ENCODE assay signal across 20 cellular contexts in the genomic region with DNA sequence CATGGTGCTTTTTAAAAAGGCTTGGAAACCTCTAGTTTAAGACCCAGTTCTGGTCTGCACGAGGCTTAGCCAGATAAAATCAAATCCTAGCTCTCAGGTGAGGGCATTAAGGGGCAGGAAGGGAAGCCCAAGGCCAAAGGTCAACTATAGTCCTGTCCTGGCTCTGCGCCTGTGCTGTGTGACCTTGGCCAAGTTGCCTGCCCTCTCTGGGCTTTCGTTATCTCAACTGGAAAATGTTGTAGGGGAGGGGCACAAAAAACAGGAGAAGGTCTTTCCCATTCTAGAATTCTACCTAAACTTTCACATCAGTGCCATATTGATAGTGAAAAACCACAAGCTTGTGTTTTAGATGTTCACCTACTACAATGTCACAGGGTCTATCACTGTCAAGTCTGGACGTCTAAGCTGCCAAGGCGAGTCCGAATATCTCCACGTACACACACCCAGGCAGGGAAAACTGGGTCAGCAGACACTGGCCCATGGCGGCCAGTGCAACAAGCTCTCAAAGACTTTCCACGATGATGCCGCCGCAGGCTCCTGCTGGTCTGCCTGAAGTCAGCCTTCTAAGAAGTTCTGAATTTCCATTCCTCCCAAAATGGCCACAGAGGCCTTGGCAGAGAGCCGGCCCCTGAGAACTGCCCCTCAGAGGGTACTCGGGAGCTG. TPM values are rescaled to one million over a fixed set of nuclear protein-coding genes. Genes with fewer than 3 reads are reported as not detected.
DNase-seq lines count a peak whose midpoint lies in the region; ATAC-seq, FAIRE-seq and TF ChIP-seq lines count a peak whose summit lies in the region.
"Had no signal": no experiment of that assay in that cellular context is flagged by ENCODE, and none has a peak within 500 bp of the region (broad histone marks: within the 10 kb centered on the region; RNA-seq: fewer than 3 reads in every experiment).

No MANE protein-coding gene starts in this region.

- H3K14ac ChIP-seq in H1 (ENCODE audit: insufficient read length) = no peak overlapping the region

- no peak overlapping the region for H2AK5ac ChIP-seq in H1 (ENCODE audit: low read depth, low read length)

- DNase-seq in adipocyte (ENCODE audit: low read depth) (peak; percentile 32), H1 (ENCODE audit: low read depth in 1 of 2, low spot score in 2 of 2) (no peak), neural crest cell (ENCODE audit: low read depth, low spot score) (no peak), thoracic aorta (ENCODE audit: low spot score) (no peak)
- no peak for DNase-seq in stimulated activated naive CD8-positive, alpha-beta T cell treated with anti-CD3 and anti-CD28 coated beads, Interleukin-15, Interleukin-2, amounts not matched to agents 100 U/mL and 50 U/mL, for 24 hours
- DNase-seq: activated CD4-positive, alpha-beta T cell treated with anti-CD3 and anti-CD28 coated beads, Interleukin-2, amount 50 U/mL, for 48 hours; activated naive CD4-positive, alpha-beta T cell treated with anti-CD3 and anti-CD28 coated beads, Interleukin-2, amount 50 U/mL, for 16 hours; activated T-cell treated with anti-CD3 and anti-CD28 coated beads for 4 hours; COR-L47; IMR-90; islet precursor cell; MM.1S; NCI-H187; NCI-H510A; stimulated activated CD4-positive, alpha-beta T cell treated with anti-CD3 and anti-CD28 coated beads, Interleukin-2, amount 100 ng/mL, for 48 hours had no signal

- H4K20me1 ChIP-seq in H1 (replicated peaks in 1 of 2; ENCODE audit: control insufficient read depth in 1 of 2, insufficient read depth in 2 of 2, low read length in 2 of 2) = peaks cover 0 to 2% of the 10 kb centered on the region in 2 experiments

- CTCF ChIA-PET in H1 (lab: Charles Lee; ENCODE audit: partially characterized antibody) = interaction anchor here (1.2 to 1.5 kb wide), 3 partner anchors 20 to 156 kb away, joined by 3 read pairs; no protein-coding TSS in a partner anchor

- H2BK5ac ChIP-seq in H1 (ENCODE audit: low read depth, low read length) = no peak overlapping the region

- peak overlapping the region; percentile 77 for H3K9ac ChIP-seq in adipocyte (ENCODE audit: low read length)
- no peak overlapping the region for H3K9ac ChIP-seq in H1 (replicated peaks in 1 of 4; ENCODE audit: extremely low read depth in 1 of 4, low read depth in 3 of 4, low read length in 3 of 4)

- no peak overlapping the region for H4K91ac ChIP-seq in H1 (replicated peaks; ENCODE audit: insufficient read length, low read length)

- WGBS in H1 (ENCODE audit: extremely low coverage in 1 of 2, insufficient coverage in 1 of 2, insufficient read length in 1 of 2, insufficient replicate concordance in 2 of 2, low coverage in 1 of 2, low lambda C conversion rate in 2 of 2, missing lambda C conversion rate in 1 of 2), 2 experiments = 88% methylated on average over 13 of the region's 13 CpGs; no CpG with 5 or more reads in 1 of the 2 experiments

- no peaks in the 10 kb centered on the region for H3K9me3 Mint-ChIP-seq in neural crest cell
- H3K9me3 Mint-ChIP-seq: memory B cell had no signal

- H3K23ac ChIP-seq in H1 (ENCODE audit: insufficient read length) = no peak overlapping the region

- no peak overlapping the region for H2BK120ac ChIP-seq in H1 (replicated peaks; ENCODE audit: low read depth, low read length)

- no peak overlapping the region for H2BK12ac ChIP-seq in H1 (ENCODE audit: low read depth, low read length)

- no peak overlapping the region for H2BK20ac ChIP-seq in H1 (ENCODE audit: low read length)

- no peak overlapping the region for H2AFZ ChIP-seq in H1 (ENCODE audit: low read length)

- no peak for TF ChIP-seq RAD21 in H1 (IDR thresholded peaks at IDR 0.05 in 1 of 2, conservative IDR thresholded peaks at IDR 0.05 in 1 of 2; ENCODE audit: low read depth in 2 of 2, low read length in 2 of 2)

- no peak overlapping the region for H3K4me2 ChIP-seq in H1 (ENCODE audit: insufficient read depth in 1 of 2, low read depth in 2 of 2, low read length in 2 of 2)

- TF ChIP-seq EP300 in H1 (IDR thresholded peaks at IDR 0.05; ENCODE audit: borderline replicate concordance in 1 of 2, low read depth in 2 of 2, low read length in 2 of 2) = no peak

- no peaks in the 10 kb centered on the region for H3K27me3 ChIP-seq in adipocyte (replicated peaks; ENCODE audit: control insufficient read depth, insufficient read depth, low read length)
- H3K27me3 ChIP-seq in H1 (replicated peaks in 1 of 4; ENCODE audit: control insufficient read depth in 3 of 4, extremely low read depth in 1 of 4, insufficient read depth in 3 of 4, low read length in 3 of 4) = peaks cover 0 to 4% (median under 1%) of the 10 kb centered on the region in 4 experiments; a peak in 2 of 7 replicates
- no peaks in the 10 kb centered on the region for H3K27me3 ChIP-seq in thoracic aorta (replicated peaks; ENCODE audit: insufficient read depth)

- peaks cover 4% of the 10 kb centered on the region for H3K9me3 ChIP-seq in adipocyte (ENCODE audit: control insufficient read depth, low read length)
- no peaks in the 10 kb centered on the region for H3K9me3 ChIP-seq in H1 (ENCODE audit: insufficient read depth in 2 of 2, low read depth in 1 of 2, low read length in 1 of 2)
- H3K9me3 ChIP-seq in thoracic aorta = no peaks in the 10 kb centered on the region
- H3K9me3 ChIP-seq: neutrophil had no signal

- ATAC-seq in thoracic aorta (ENCODE audit: insufficient number of reproducible peaks, low FRiP score, low read depth) (no peak), HG02885 (IDR thresholded peaks at IDR 0.05; ENCODE audit: poor library complexity, unreplicated experiment) (no peak), SK-N-SH treated with all-trans-retinoic acid at 6 μM for 48 hours (no peak)
- no peak for ATAC-seq in stimulated activated naive CD8-positive, alpha-beta T cell treated with anti-CD3 and anti-CD28 coated beads, Interleukin-15, Interleukin-2, amounts not matched to agents 100 U/mL and 50 U/mL, for 24 hours

- no peaks in the 10 kb centered on the region for H3K23me2 ChIP-seq in H1 (ENCODE audit: low read depth, low read length)

- TF ChIP-seq POLR2A in H1 (IDR thresholded peaks at IDR 0.05; ENCODE audit: control extremely low read depth in 1 of 2, low read depth in 2 of 2, low read length in 2 of 2) = no peak

- H4K8ac ChIP-seq in H1 (ENCODE audit: extremely low read depth, insufficient read depth, low read length) = no peak overlapping the region

- no peak overlapping the region for H4K5ac ChIP-seq in H1 (ENCODE audit: insufficient read length, low read depth, low read length)

- H3K4me3 Mint-ChIP-seq in neural crest cell = peak overlapping the region; percentile 24
- H3K4me3 Mint-ChIP-seq: memory B cell had no signal

- peaks cover 59% of the 10 kb centered on the region for H3K4me1 Mint-ChIP-seq in neural crest cell

- FAIRE-seq in H1 (lab: Jason Lieb, UNC) = no peak

- no peak overlapping the region for H3K27ac ChIP-seq in H1 (ENCODE audit: low read depth, low read length)
- peak overlapping the region; percentile 87 to 95 for H3K27ac ChIP-seq in thoracic aorta
- H3K27ac ChIP-seq: neutrophil, VCaP had no signal

- no peak overlapping the region for H3K27ac Mint-ChIP-seq in neural crest cell (ENCODE audit: unreplicated experiment)
- H3K27ac Mint-ChIP-seq: memory B cell had no signal

- H3K36me3 ChIP-seq in adipocyte (ENCODE audit: control insufficient read depth, insufficient read depth, low read length, severe bottlenecking) = no peaks in the 10 kb centered on the region
- no peaks in the 10 kb centered on the region for H3K36me3 ChIP-seq in H1 (ENCODE audit: control insufficient read depth in 2 of 4, insufficient read depth in 4 of 4, low read length in 3 of 4)
- no peaks in the 10 kb centered on the region for H3K36me3 ChIP-seq in thoracic aorta
- H3K36me3 ChIP-seq: neutrophil had no signal

- no peaks in the 10 kb centered on the region for H3K79me2 ChIP-seq in H1 (ENCODE audit: control insufficient read depth in 1 of 2, insufficient read depth in 2 of 2, low read length in 2 of 2)

- 0 out of 2 replicates have a peak, but pooled peaks cover 6% of the 10 kb centered on the region for H3K79me1 ChIP-seq in H1 (ENCODE audit: low read depth, low read length)

- 0 out of 2 replicates have a peak overlapping the region, but pooled peaks have one; percentile 11 for H2BK15ac ChIP-seq in H1 (ENCODE audit: low read length)

- H3K4me3 ChIP-seq in adipocyte (ENCODE audit: low read length) = no peak overlapping the region
- no peak overlapping the region for H3K4me3 ChIP-seq in H1 (ENCODE audit: extremely low read depth in 1 of 4, insufficient read depth in 2 of 4, low read depth in 3 of 4, low read length in 4 of 4)
- H3K4me3 ChIP-seq in thoracic aorta = peak overlapping the region; percentile 59

- TF ChIP-seq CTCF in H1 (IDR thresholded peaks at IDR 0.05; ENCODE audit: control extremely low read depth in 1 of 3, insufficient read depth in 1 of 3, low read depth in 1 of 3, low read length in 3 of 3) = no peak
- TF ChIP-seq CTCF in neural crest cell (conservative IDR thresholded peaks at IDR 0.05) = no peak
- TF ChIP-seq CTCF in thoracic aorta (IDR thresholded peaks at IDR 0.05) = no peak

- no peak overlapping the region for H3K18ac ChIP-seq in H1 (ENCODE audit: extremely low read depth, low read length)

- H3K56ac ChIP-seq in H1 (replicated peaks; ENCODE audit: insufficient read length, low read depth, low read length) = no peak overlapping the region

- H3K36me3 Mint-ChIP-seq in neural crest cell (ENCODE audit: low read depth) = peaks cover 10% of the 10 kb centered on the region
- H3K36me3 Mint-ChIP-seq: memory B cell had no signal

- no peak overlapping the region for H3K4ac ChIP-seq in H1 (replicated peaks; ENCODE audit: insufficient read length, low read depth, low read length)

- H3K4me1 ChIP-seq in adipocyte (ENCODE audit: control insufficient read depth, insufficient read depth, low read length) = peaks cover 26% of the 10 kb centered on the region
- peaks cover 16 to 30% (median 22%) of the 10 kb centered on the region in 4 experiments for H3K4me1 ChIP-seq in H1 (replicated peaks in 1 of 4; ENCODE audit: control insufficient read depth in 3 of 4, insufficient read depth in 4 of 4, low read length in 3 of 4)
- H3K4me1 ChIP-seq in thoracic aorta (ENCODE audit: control insufficient read depth in 1 of 2, low read depth in 2 of 2) = peaks cover 59 to 99% of the 10 kb centered on the region in 2 donors

- POLR2A ChIA-PET in H1 (lab: Charles Lee; ENCODE audit: partially characterized antibody) = interaction anchor here (1.1 kb wide), 1 partner anchor 71 kb away, joined by 4 read pairs; no protein-coding TSS in a partner anchor

- no peaks in the 10 kb centered on the region for H3K27me3 Mint-ChIP-seq in neural crest cell (ENCODE audit: low read depth)

RNA-seq across cellular contexts. Expression of a gene that starts 18.0 kb away (rescaled TPM):
- total RNA-seq in H1 (2021; fragmentation: NEBNext Ultra II Directional; extraction: Animal tissue kit (Norgen Biotek cat#: 25700)) = 4.9 and 5.2 TPM in 2 replicates
- 3.1 and 5.0 TPM in 2 replicates for polyA plus RNA-seq in H1 (2011; rRNA removed)
- 2.5 TPM for polyA plus RNA-seq in H1 (2011; cell fraction: cytosol; rRNA removed)
- polyA plus RNA-seq in H1 (2011; cell fraction: nucleus; rRNA removed) = 5.9 TPM
- 2.5 to 3.7 TPM (median 3.4 TPM) in 4 replicates for polyA plus RNA-seq in H1 (2012, experiment 1 of 2)
- 1.8 TPM for polyA plus RNA-seq in H1 (2012, experiment 2 of 2)
- polyA plus RNA-seq in H1 (2013, experiment 1 of 2) = 2.8 TPM
- 3.1 TPM for polyA plus RNA-seq in H1 (2013, experiment 2 of 2)
- 2.0 and 3.1 TPM in 2 replicates for polyA minus RNA-seq in H1 (2011; rRNA and poly(A)+ RNA removed)
- 5.6 TPM for polyA minus RNA-seq in H1 (2011; cell fraction: cytosol; rRNA and poly(A)+ RNA removed)
- polyA minus RNA-seq in H1 (2011; cell fraction: nucleus; rRNA and poly(A)+ RNA removed) = 3.3 TPM
- 19.0 TPM in 2 replicates for total RNA-seq in neural crest cell
- total RNA-seq in thoracic aorta = 10 to 100 TPM; 30.1 to 39.8 TPM
